In genomic region chr19:4768934-4769777, GRCh38 we compare ENCODE assay signal across 8 cellular contexts. TPM values are rescaled to one million over a fixed set of nuclear protein-coding genes. Genes with fewer than 3 reads are reported as not detected.
A peak's percentile ranks its signal among the peaks of the same experiment; 100 is the strongest.
DNase-seq lines count a peak whose midpoint lies in the region; ATAC-seq and TF ChIP-seq lines count a peak whose summit lies in the region.

No MANE protein-coding gene starts in this region.

- no peak overlapping the region for H3K27ac Mint-ChIP-seq in activated naive CD8-positive, alpha-beta T cell treated with anti-CD3 and anti-CD28 coated beads, Interleukin-2, amount 50 U/mL, for 24 hours
- peak overlapping the region; percentile 39 for H3K27ac Mint-ChIP-seq in type B pancreatic cell

- no peaks in the 10 kb centered on the region for H3K36me3 ChIP-seq in heart left ventricle

- H3K27me3 Mint-ChIP-seq in activated naive CD8-positive, alpha-beta T cell treated with anti-CD3 and anti-CD28 coated beads, Interleukin-2, amount 50 U/mL, for 24 hours, result peaks cover 22% of the 10 kb centered on the region
- H3K27me3 Mint-ChIP-seq in type B pancreatic cell, result peaks cover 25% of the 10 kb centered on the region

- TF ChIP-seq CTCF in heart left ventricle (IDR thresholded peaks at IDR 0.05) (no peak), type B pancreatic cell (conservative IDR thresholded peaks at IDR 0.05) (no peak), coronary artery (IDR thresholded peaks at IDR 0.05) (no peak)

- H3K27ac ChIP-seq in heart left ventricle, result no peak overlapping the region
- no peak overlapping the region for H3K27ac ChIP-seq in coronary artery

- no peak for TF ChIP-seq POLR2A in heart left ventricle (IDR thresholded peaks at IDR 0.05)

- intact Hi-C loops in heart left ventricle (cut with DNase I) (no loop called here), posterior cingulate gyrus (cut with DNase I) (no loop called here)

- H3K4me3 ChIP-seq in heart left ventricle, result no peak overlapping the region
- H3K4me3 ChIP-seq in coronary artery, result no peak overlapping the region

- no peaks in the 10 kb centered on the region for H3K4me1 ChIP-seq in heart left ventricle

- H3K36me3 Mint-ChIP-seq in activated naive CD8-positive, alpha-beta T cell treated with anti-CD3 and anti-CD28 coated beads, Interleukin-2, amount 50 U/mL, for 24 hours (ENCODE audit: low read depth), result no peaks in the 10 kb centered on the region
- no peaks in the 10 kb centered on the region for H3K36me3 Mint-ChIP-seq in type B pancreatic cell

- WGBS in heart left ventricle, 4 donors, result 9 to 10% (median 9%) methylated on average over 36 to 37 of the region's 37 CpGs

- peaks cover 0 to 4% (median 0%) of the 10 kb centered on the region in 9 donors for H3K27me3 ChIP-seq in heart left ventricle

- H3K9me3 ChIP-seq in heart left ventricle, result peaks cover 0 to 2% (median 0%) of the 10 kb centered on the region in 12 donors

- peak; percentile 33 for ATAC-seq in activated naive CD8-positive, alpha-beta T cell treated with anti-CD3 and anti-CD28 coated beads, Interleukin-2, amount 50 U/mL, for 24 hours
- ATAC-seq in heart left ventricle, result peak; percentile 29 to 92 (median 86)

- peaks cover 2% of the 10 kb centered on the region for H3K4me1 Mint-ChIP-seq in activated naive CD8-positive, alpha-beta T cell treated with anti-CD3 and anti-CD28 coated beads, Interleukin-2, amount 50 U/mL, for 24 hours
- peaks cover 9% of the 10 kb centered on the region for H3K4me1 Mint-ChIP-seq in type B pancreatic cell (ENCODE audit: unreplicated experiment)

- peak; percentile 91 for DNase-seq in DMS79 treated with DMSO at 0.1 percent for 48 hours (lab: John Stamatoyannopoulos, UW)
- DNase-seq in NAMALWA (ENCODE audit: low spot score), result peak; percentile 65
- peak; percentile 69 for DNase-seq in SK-N-DZ (ENCODE audit: low spot score)
- DNase-seq in activated naive CD8-positive, alpha-beta T cell treated with anti-CD3 and anti-CD28 coated beads, Interleukin-2, amount 50 U/mL, for 24 hours, result peak; percentile 83
- DNase-seq in heart left ventricle, result peak; percentile 75 to 85 (median 83)
- peak; percentile 66 to 98 (median 88) for DNase-seq in posterior cingulate gyrus
- peak; percentile 91 for DNase-seq in type B pancreatic cell (ENCODE audit: extremely low spot score, unreplicated experiment)
- no peak for DNase-seq in coronary artery (ENCODE audit: low spot score)

- H3K9me3 Mint-ChIP-seq in activated naive CD8-positive, alpha-beta T cell treated with anti-CD3 and anti-CD28 coated beads, Interleukin-2, amount 50 U/mL, for 24 hours, result no peaks in the 10 kb centered on the region
- H3K9me3 Mint-ChIP-seq in type B pancreatic cell, result peaks cover 4% of the 10 kb centered on the region

- H3K4me3 Mint-ChIP-seq in activated naive CD8-positive, alpha-beta T cell treated with anti-CD3 and anti-CD28 coated beads, Interleukin-2, amount 50 U/mL, for 24 hours, result no peak overlapping the region
- peak overlapping the region; percentile 78 for H3K4me3 Mint-ChIP-seq in type B pancreatic cell

RNA-seq across cellular contexts. Expression of gene FEM1A, which starts 22.4 kb away (rescaled TPM):
- polyA plus RNA-seq in SK-N-DZ (2014; cell fraction: cytosol; rRNA removed), result 7.9 and 10.7 TPM in 2 replicates
- 4.9 and 5.0 TPM in 2 replicates for polyA plus RNA-seq in SK-N-DZ (2014; cell fraction: nucleus; rRNA removed)
- 10 to 100 TPM; 30.7 to 94.0 (median 41.8) TPM for total RNA-seq in heart left ventricle
- polyA plus RNA-seq in heart left ventricle, result 10 to 100 TPM; 28.4 to 28.5 TPM
- total RNA-seq in type B pancreatic cell (ENCODE audit: low replicate concordance), result 13.3 and 13.7 TPM in 2 replicates

RNA-seq across cellular contexts. Expression of gene DPP9, which starts 45.5 kb away (rescaled TPM):
- polyA plus RNA-seq in SK-N-DZ (2014; cell fraction: cytosol; rRNA removed), result 17.4 and 29.8 TPM in 2 replicates
- 20.5 and 30.7 TPM in 2 replicates for polyA plus RNA-seq in SK-N-DZ (2014; cell fraction: nucleus; rRNA removed)
- total RNA-seq in heart left ventricle (10 to 100 TPM; 38.9 to 65.2 (median 47.7) TPM), type B pancreatic cell (ENCODE audit: low replicate concordance) (42.9 and 47.8 TPM in 2 replicates)
- polyA plus RNA-seq in heart left ventricle, result 10 to 100 TPM; 30.7 to 59.6 TPM
